Comparison of ENCODE assay signal across 1 cellular context in the genomic region with DNA sequence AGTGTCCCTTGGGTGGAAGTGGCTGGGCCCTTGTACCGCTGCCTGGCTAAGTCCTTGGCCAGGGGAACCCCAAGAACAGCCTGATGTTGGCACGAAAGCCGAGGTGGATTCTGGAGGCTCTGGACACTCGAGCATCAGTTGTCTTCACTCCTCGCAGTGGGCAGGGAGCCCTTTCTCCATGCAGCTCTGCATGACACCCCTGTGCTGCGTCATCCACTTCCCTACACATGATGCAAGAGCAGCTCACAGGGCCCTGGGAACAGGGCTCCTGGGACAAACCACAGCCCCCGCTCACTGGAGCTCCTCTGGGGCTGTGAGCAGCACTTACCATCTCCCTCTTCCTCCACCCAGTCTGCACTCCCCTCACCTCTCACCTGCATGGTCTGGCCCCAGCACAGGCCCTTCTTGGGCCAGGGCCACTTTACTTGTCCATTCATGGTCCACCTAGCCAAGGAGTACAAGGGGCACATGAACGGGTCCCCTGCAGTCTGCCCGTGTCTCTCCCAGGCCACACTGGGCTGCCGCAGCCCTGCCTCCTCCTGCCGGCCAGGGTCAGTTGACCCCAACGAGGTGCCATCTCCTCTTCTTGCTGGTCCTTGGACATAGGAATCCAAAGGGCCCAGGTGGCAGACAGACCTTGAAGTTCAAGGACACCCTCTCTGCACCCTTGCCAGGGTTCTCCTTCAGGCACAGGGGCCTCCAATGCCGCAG.
TF ChIP-seq lines count a peak whose summit lies in the region.

No MANE protein-coding gene starts in this region.

TF ChIP-seq in H1, 55 proteins besides CTCF, POLR2A, EP300 and RAD21:
- TF ChIP-seq SRF (IDR thresholded peaks at IDR 0.05; ENCODE audit: low read depth, low read length): no peak
- TF ChIP-seq JUN (IDR thresholded peaks at IDR 0.05; ENCODE audit: low read depth, low read length): no peak
- no peak for TF ChIP-seq MAFK (IDR thresholded peaks at IDR 0.05; ENCODE audit: low read depth, low read length)
- TF ChIP-seq JUND (IDR thresholded peaks at IDR 0.05; ENCODE audit: low read length): no peak
- TF ChIP-seq ASH2L (IDR thresholded peaks at IDR 0.05; ENCODE audit: low read length): no peak
- no peak for TF ChIP-seq YY1 (IDR thresholded peaks at IDR 0.05; ENCODE audit: low read depth, low read length)
- TF ChIP-seq, protein P1, sequence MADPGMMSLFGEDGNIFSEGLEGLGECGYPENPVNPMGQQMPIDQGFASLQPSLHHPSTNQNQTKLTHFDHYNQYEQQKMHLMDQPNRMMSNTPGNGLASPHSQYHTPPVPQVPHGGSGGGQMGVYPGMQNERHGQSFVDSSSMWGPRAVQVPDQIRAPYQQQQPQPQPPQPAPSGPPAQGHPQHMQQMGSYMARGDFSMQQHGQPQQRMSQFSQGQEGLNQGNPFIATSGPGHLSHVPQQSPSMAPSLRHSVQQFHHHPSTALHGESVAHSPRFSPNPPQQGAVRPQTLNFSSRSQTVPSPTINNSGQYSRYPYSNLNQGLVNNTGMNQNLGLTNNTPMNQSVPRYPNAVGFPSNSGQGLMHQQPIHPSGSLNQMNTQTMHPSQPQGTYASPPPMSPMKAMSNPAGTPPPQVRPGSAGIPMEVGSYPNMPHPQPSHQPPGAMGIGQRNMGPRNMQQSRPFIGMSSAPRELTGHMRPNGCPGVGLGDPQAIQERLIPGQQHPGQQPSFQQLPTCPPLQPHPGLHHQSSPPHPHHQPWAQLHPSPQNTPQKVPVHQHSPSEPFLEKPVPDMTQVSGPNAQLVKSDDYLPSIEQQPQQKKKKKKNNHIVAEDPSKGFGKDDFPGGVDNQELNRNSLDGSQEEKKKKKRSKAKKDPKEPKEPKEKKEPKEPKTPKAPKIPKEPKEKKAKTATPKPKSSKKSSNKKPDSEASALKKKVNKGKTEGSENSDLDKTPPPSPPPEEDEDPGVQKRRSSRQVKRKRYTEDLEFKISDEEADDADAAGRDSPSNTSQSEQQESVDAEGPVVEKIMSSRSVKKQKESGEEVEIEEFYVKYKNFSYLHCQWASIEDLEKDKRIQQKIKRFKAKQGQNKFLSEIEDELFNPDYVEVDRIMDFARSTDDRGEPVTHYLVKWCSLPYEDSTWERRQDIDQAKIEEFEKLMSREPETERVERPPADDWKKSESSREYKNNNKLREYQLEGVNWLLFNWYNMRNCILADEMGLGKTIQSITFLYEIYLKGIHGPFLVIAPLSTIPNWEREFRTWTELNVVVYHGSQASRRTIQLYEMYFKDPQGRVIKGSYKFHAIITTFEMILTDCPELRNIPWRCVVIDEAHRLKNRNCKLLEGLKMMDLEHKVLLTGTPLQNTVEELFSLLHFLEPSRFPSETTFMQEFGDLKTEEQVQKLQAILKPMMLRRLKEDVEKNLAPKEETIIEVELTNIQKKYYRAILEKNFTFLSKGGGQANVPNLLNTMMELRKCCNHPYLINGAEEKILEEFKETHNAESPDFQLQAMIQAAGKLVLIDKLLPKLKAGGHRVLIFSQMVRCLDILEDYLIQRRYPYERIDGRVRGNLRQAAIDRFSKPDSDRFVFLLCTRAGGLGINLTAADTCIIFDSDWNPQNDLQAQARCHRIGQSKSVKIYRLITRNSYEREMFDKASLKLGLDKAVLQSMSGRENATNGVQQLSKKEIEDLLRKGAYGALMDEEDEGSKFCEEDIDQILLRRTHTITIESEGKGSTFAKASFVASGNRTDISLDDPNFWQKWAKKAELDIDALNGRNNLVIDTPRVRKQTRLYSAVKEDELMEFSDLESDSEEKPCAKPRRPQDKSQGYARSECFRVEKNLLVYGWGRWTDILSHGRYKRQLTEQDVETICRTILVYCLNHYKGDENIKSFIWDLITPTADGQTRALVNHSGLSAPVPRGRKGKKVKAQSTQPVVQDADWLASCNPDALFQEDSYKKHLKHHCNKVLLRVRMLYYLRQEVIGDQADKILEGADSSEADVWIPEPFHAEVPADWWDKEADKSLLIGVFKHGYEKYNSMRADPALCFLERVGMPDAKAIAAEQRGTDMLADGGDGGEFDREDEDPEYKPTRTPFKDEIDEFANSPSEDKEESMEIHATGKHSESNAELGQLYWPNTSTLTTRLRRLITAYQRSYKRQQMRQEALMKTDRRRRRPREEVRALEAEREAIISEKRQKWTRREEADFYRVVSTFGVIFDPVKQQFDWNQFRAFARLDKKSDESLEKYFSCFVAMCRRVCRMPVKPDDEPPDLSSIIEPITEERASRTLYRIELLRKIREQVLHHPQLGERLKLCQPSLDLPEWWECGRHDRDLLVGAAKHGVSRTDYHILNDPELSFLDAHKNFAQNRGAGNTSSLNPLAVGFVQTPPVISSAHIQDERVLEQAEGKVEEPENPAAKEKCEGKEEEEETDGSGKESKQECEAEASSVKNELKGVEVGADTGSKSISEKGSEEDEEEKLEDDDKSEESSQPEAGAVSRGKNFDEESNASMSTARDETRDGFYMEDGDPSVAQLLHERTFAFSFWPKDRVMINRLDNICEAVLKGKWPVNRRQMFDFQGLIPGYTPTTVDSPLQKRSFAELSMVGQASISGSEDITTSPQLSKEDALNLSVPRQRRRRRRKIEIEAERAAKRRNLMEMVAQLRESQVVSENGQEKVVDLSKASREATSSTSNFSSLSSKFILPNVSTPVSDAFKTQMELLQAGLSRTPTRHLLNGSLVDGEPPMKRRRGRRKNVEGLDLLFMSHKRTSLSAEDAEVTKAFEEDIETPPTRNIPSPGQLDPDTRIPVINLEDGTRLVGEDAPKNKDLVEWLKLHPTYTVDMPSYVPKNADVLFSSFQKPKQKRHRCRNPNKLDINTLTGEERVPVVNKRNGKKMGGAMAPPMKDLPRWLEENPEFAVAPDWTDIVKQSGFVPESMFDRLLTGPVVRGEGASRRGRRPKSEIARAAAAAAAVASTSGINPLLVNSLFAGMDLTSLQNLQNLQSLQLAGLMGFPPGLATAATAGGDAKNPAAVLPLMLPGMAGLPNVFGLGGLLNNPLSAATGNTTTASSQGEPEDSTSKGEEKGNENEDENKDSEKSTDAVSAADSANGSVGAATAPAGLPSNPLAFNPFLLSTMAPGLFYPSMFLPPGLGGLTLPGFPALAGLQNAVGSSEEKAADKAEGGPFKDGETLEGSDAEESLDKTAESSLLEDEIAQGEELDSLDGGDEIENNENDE (IDR thresholded peaks at IDR 0.05; ENCODE audit: insufficient replicate concordance, low read length): no peak
- no peak for TF ChIP-seq EZH2 (IDR thresholded peaks at IDR 0.05; ENCODE audit: low read depth, low read length, severe bottlenecking)
- TF ChIP-seq, protein P2, sequence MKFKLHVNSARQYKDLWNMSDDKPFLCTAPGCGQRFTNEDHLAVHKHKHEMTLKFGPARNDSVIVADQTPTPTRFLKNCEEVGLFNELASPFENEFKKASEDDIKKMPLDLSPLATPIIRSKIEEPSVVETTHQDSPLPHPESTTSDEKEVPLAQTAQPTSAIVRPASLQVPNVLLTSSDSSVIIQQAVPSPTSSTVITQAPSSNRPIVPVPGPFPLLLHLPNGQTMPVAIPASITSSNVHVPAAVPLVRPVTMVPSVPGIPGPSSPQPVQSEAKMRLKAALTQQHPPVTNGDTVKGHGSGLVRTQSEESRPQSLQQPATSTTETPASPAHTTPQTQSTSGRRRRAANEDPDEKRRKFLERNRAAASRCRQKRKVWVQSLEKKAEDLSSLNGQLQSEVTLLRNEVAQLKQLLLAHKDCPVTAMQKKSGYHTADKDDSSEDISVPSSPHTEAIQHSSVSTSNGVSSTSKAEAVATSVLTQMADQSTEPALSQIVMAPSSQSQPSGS (IDR thresholded peaks at IDR 0.05; ENCODE audit: low read length): no peak
- TF ChIP-seq, protein P3, sequence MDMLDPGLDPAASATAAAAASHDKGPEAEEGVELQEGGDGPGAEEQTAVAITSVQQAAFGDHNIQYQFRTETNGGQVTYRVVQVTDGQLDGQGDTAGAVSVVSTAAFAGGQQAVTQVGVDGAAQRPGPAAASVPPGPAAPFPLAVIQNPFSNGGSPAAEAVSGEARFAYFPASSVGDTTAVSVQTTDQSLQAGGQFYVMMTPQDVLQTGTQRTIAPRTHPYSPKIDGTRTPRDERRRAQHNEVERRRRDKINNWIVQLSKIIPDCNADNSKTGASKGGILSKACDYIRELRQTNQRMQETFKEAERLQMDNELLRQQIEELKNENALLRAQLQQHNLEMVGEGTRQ (IDR thresholded peaks at IDR 0.05; ENCODE audit: low read length): no peak
- no peak for TF ChIP-seq FOSL1 (IDR thresholded peaks at IDR 0.05; ENCODE audit: insufficient read depth, low read depth, low read length)
- no peak for TF ChIP-seq CHD2 (IDR thresholded peaks at IDR 0.05; ENCODE audit: low read length)
- TF ChIP-seq PHF8 (conservative IDR thresholded peaks at IDR 0.05; ENCODE audit: low read depth, low read length): no peak
TF ChIP-seq in H1: peak in this region for 0.
